Comparison of ENCODE assay signal across 8 cellular contexts in the genomic region with DNA sequence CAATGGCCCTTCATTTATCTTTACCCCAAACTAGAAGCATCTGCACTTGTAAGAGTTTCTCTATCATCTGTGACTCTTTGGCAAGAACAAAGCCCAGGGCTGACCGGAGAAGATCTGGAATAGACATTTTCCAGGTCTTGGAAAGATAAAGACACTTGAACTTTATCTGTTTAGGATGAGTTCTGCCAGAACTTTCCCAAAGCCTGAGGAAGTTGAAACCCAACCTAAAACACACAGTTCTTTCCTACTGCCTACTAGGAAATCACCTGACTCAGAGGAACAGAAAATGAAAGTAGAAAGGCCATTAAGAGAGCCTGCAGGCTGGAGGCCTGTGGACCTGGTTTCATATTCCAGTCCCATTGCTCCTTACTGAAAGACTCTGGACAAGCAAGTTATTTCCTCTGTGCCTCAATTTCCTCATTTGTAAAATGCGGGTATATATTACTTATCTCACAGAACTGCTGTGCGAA. TPM values are rescaled to one million over a fixed set of nuclear protein-coding genes. Genes with fewer than 3 reads are reported as not detected.
DNase-seq lines count a peak whose midpoint lies in the region; ATAC-seq, FAIRE-seq and TF ChIP-seq lines count a peak whose summit lies in the region.

No MANE protein-coding gene starts in this region.

- peak; percentile 55 for TF ChIP-seq POLR2A in GM18951 (IDR thresholded peaks at IDR 0.05; ENCODE audit: extremely low read depth, insufficient read depth, insufficient read length)

- peak overlapping the region; percentile 72 to 81 for H3K4me3 ChIP-seq in CD4-positive, alpha-beta memory T cell (ENCODE audit: low read length in 2 of 2)
- H3K4me3 ChIP-seq in OCI-LY7 (ENCODE audit: low read depth, low read length, poor library complexity, severe bottlenecking) (peak overlapping the region; percentile 81), kidney (ENCODE audit: low read length in 2 of 2) (peak overlapping the region; percentile 53 to 62)

- peak overlapping the region; percentile 91 to 98 (median 96) for H3K27ac Mint-ChIP-seq in CD4-positive, alpha-beta memory T cell

- CTCF ChIA-PET in CD4-positive, alpha-beta memory T cell (lab: Charles Lee; ENCODE audit: partially characterized antibody), result interaction anchor here (1.0 to 1.1 kb wide), 3 partner anchors 31 to 78 kb away, joined by 3 to 5 read pairs (median 4); a partner anchor contains a TSS
- CTCF ChIA-PET in OCI-LY7 (lab: Charles Lee; ENCODE audit: unreplicated experiment), result interaction anchor here (0.6 kb wide), 1 partner anchor 74 kb away, joined by 4 read pairs; no protein-coding TSS in a partner anchor

- TF ChIP-seq CTCF in OCI-LY7 (conservative IDR thresholded peaks at IDR 0.05; ENCODE audit: low read length) (no peak), kidney (IDR thresholded peaks at IDR 0.05; ENCODE audit: borderline replicate concordance, extremely low read depth, insufficient read depth) (no peak), D721Med (IDR thresholded peaks at IDR 0.05; ENCODE audit: insufficient read depth, missing control alignments) (no peak)

- POLR2A ChIA-PET in CD4-positive, alpha-beta memory T cell (lab: Charles Lee; ENCODE audit: partially characterized antibody), result no interaction called here
- POLR2A ChIA-PET in OCI-LY7 (lab: Charles Lee), result interaction anchor here (0.5 to 0.9 kb wide), 2 partner anchors 10 to 32 kb away, joined by 4 to 5 read pairs; no protein-coding TSS in a partner anchor

- peak; percentile 38 to 58 (median 49) for DNase-seq in CD4-positive, alpha-beta memory T cell
- DNase-seq in OCI-LY7 (ENCODE audit: low spot score) (peak; percentile 54), T47D (ENCODE audit: low read depth in 1 of 2, low spot score in 1 of 2) (peak; percentile 66 to 69), kidney (no peak), D721Med (ENCODE audit: insufficient read length, low spot score) (no peak)
- peak; percentile 1 for DNase-seq in stimulated activated naive CD4-positive, alpha-beta T cell treated with Interleukin-2 at 50 U/mL for 16 hours (lab: John Stamatoyannopoulos, UW)

- intact Hi-C loops in CD4-positive, alpha-beta memory T cell (cut with micrococcal nuclease), result loop anchor here (1.0 to 5.0 kb wide), 3 partner anchors 36 to 1011 kb away; a partner anchor contains a TSS
- intact Hi-C loops in OCI-LY7 (cut with micrococcal nuclease; ENCODE audit: unreplicated experiment) (loop anchor here (2.0 to 5.0 kb wide), 3 partner anchors 35 to 956 kb away; a partner anchor contains a TSS), kidney (cut with DNase I) (no loop called here)

- peak overlapping the region in 1 of 2 donors; percentile 57 for H3K9ac ChIP-seq in kidney (ENCODE audit: low read length in 2 of 2)

- H3K9me3 ChIP-seq in CD4-positive, alpha-beta memory T cell (ENCODE audit: control insufficient read depth in 1 of 2, low read length in 2 of 2), result no peaks in the 10 kb centered on the region
- no peaks in the 10 kb centered on the region for H3K9me3 ChIP-seq in OCI-LY7 (ENCODE audit: low read length)
- H3K9me3 ChIP-seq in kidney (ENCODE audit: control insufficient read depth in 1 of 2, low read length in 2 of 2), result no peaks in the 10 kb centered on the region

- no peak for FAIRE-seq in kidney (lab: Jason Lieb, UNC)
- no peak for FAIRE-seq in D721Med (lab: Jason Lieb, UNC)

- peaks cover 16% of the 10 kb centered on the region; the same call in 1 of the 2 replicates for H3K79me2 ChIP-seq in OCI-LY7 (ENCODE audit: insufficient read depth, low read depth, low read length)

- H3K27ac ChIP-seq in CD4-positive, alpha-beta memory T cell (ENCODE audit: low read depth, low read length), result peak overlapping the region; percentile 93
- H3K27ac ChIP-seq in OCI-LY7 (ENCODE audit: low read depth, low read length, poor library complexity, severe bottlenecking) (peak overlapping the region; percentile 51), kidney (ENCODE audit: low read depth in 2 of 2, low read length in 2 of 2) (peak overlapping the region; percentile 77 to 84)

- peak; percentile 64 for ATAC-seq in HG03097 (IDR thresholded peaks at IDR 0.05; ENCODE audit: low FRiP score, unreplicated experiment)

- H3K27me3 ChIP-seq in CD4-positive, alpha-beta memory T cell (ENCODE audit: insufficient read depth, low read length), result no peaks in the 10 kb centered on the region

- no peaks in the 10 kb centered on the region for H4K20me1 ChIP-seq in OCI-LY7 (ENCODE audit: insufficient read depth, low read length)

- peaks cover 0 to 1% (median 0%) of the 10 kb centered on the region in 8 donors for H3K9me3 Mint-ChIP-seq in CD4-positive, alpha-beta memory T cell

- no peaks in the 10 kb centered on the region for H3K9me2 ChIP-seq in OCI-LY7 (ENCODE audit: insufficient read depth, low read length)

- peak overlapping the region; percentile 96 for H3K4me2 ChIP-seq in OCI-LY7 (ENCODE audit: low read length)

- H3K4me1 Mint-ChIP-seq in CD4-positive, alpha-beta memory T cell, result peaks cover 32 to 74% (median 52%) of the 10 kb centered on the region in 4 donors

- H3K36me3 Mint-ChIP-seq in CD4-positive, alpha-beta memory T cell, result peaks cover 15 to 46% of the 10 kb centered on the region in 2 donors

- H3K27me3 Mint-ChIP-seq in CD4-positive, alpha-beta memory T cell, result no peaks in the 10 kb centered on the region

- TSS peak; percentile 50 for BruUV-seq in OCI-LY7 (replicated peaks; lab: Mats Ljungman, UMichigan)

- H3K4me3 Mint-ChIP-seq in CD4-positive, alpha-beta memory T cell, result peak overlapping the region; percentile 91 to 100 (median 96)

- peaks cover 5% of the 10 kb centered on the region for H3K36me3 ChIP-seq in CD4-positive, alpha-beta memory T cell (ENCODE audit: insufficient read depth, low read length)
- H3K36me3 ChIP-seq in OCI-LY7 (ENCODE audit: insufficient read depth, low read length) (no peaks in the 10 kb centered on the region), kidney (ENCODE audit: control insufficient read depth in 1 of 2, insufficient read depth in 2 of 2, low read length in 2 of 2) (no peaks in the 10 kb centered on the region)

- peak overlapping the region; percentile 82; the same call in 1 of the 2 replicates for H2AFZ ChIP-seq in OCI-LY7 (ENCODE audit: low read length)

- peaks cover 49% of the 10 kb centered on the region for H3K4me1 ChIP-seq in CD4-positive, alpha-beta memory T cell (ENCODE audit: insufficient read depth, low read length)
- H3K4me1 ChIP-seq in OCI-LY7 (ENCODE audit: insufficient read depth, low read length, poor library complexity, severe bottlenecking) (peaks cover 18% of the 10 kb centered on the region), kidney (ENCODE audit: control insufficient read depth in 1 of 2, insufficient read depth in 1 of 2, low read depth in 1 of 2, low read length in 2 of 2) (peaks cover 0 to 12% of the 10 kb centered on the region in 2 donors)

- in situ Hi-C loops in GM18951 (cut with MboI; ENCODE audit: low sequenced_read_pairs, unreplicated experiment) (loop anchor here (5.0 kb wide), 1 partner anchor 76 kb away; no protein-coding TSS in a partner anchor), T47D (cut with HindIII; ENCODE audit: low pct_unique_long_range_greater_than_20kb, low sequenced_read_pairs) (no loop called here)

RNA-seq across cellular contexts. Expression of a gene that starts 1.4 kb away (rescaled TPM):
- 10 to 100 TPM; 79.7 to 82.9 TPM for total RNA-seq in CD4-positive, alpha-beta memory T cell
- 100 to 1,000 TPM; 257 to 320 TPM for polyA plus RNA-seq in CD4-positive, alpha-beta memory T cell
- 64.7 and 68.9 TPM in 2 replicates for total RNA-seq in OCI-LY7 (2014; rRNA removed; shearing (Covaris generic))
- total RNA-seq in OCI-LY7 (2022) (51.7 and 56.1 TPM in 2 replicates), kidney (71.4 TPM)
- polyA plus RNA-seq in kidney (ENCODE audit: insufficient read depth, low read depth, low replicate concordance), result 73.9 TPM

RNA-seq across cellular contexts. Expression of a gene that starts 28.7 kb away (rescaled TPM):
- not detected for total RNA-seq in CD4-positive, alpha-beta memory T cell
- polyA plus RNA-seq in CD4-positive, alpha-beta memory T cell, result under 1 TPM in 1 of 2 donors, not detected in 1; 0.55 TPM
- total RNA-seq in OCI-LY7 (2014; rRNA removed; shearing (Covaris generic)), result not detected in 2 replicates
- total RNA-seq in OCI-LY7 (2022) (not detected in 2 replicates), kidney (not detected)
- not detected for polyA plus RNA-seq in kidney (ENCODE audit: insufficient read depth, low read depth, low replicate concordance)

RNA-seq across cellular contexts. Expression of a gene that starts 31.4 kb away (rescaled TPM):
- not detected for total RNA-seq in CD4-positive, alpha-beta memory T cell
- not detected for polyA plus RNA-seq in CD4-positive, alpha-beta memory T cell
- total RNA-seq in OCI-LY7 (2014; rRNA removed; shearing (Covaris generic)), result not detected in 2 replicates
- total RNA-seq in OCI-LY7 (2022) (not detected in 2 replicates), kidney (785 TPM)
- polyA plus RNA-seq in kidney (ENCODE audit: insufficient read depth, low read depth, low replicate concordance), result 361 TPM

RNA-seq across cellular contexts. Expression of a gene that starts 35.5 kb away (rescaled TPM):
- total RNA-seq in CD4-positive, alpha-beta memory T cell, result 10 to 100 TPM; 30.4 to 34.6 TPM
- polyA plus RNA-seq in CD4-positive, alpha-beta memory T cell, result 10 to 100 TPM; 53.1 to 62.1 TPM
- 163 and 195 TPM in 2 replicates for total RNA-seq in OCI-LY7 (2014; rRNA removed; shearing (Covaris generic))
- total RNA-seq in OCI-LY7 (2022) (204 and 258 TPM in 2 replicates), kidney (38.6 TPM)
- polyA plus RNA-seq in kidney (ENCODE audit: insufficient read depth, low read depth, low replicate concordance), result 174 TPM

RNA-seq across cellular contexts. Expression of a gene that starts 50.6 kb away (rescaled TPM):
- total RNA-seq in CD4-positive, alpha-beta memory T cell, result 10 to 100 TPM; 18.1 to 21.7 TPM
- 10 to 100 TPM; 14.8 to 19.1 TPM for polyA plus RNA-seq in CD4-positive, alpha-beta memory T cell
- total RNA-seq in OCI-LY7 (2014; rRNA removed; shearing (Covaris generic)), result 47.1 and 61.1 TPM in 2 replicates
- 78.6 and 87.0 TPM in 2 replicates for total RNA-seq in OCI-LY7 (2022)
- 4.1 TPM for total RNA-seq in kidney
- polyA plus RNA-seq in kidney (ENCODE audit: insufficient read depth, low read depth, low replicate concordance), result 16.6 TPM

Comparison
In these comparisons a context has a peak if more than half of its experiments do, and no peak if none do; other contexts are left out.
1. DNase-seq: peak in CD4-positive, alpha-beta memory T cell (5 of 5), OCI-LY7 (single experiment), T47D (2 of 2) and stimulated activated naive CD4-positive, alpha-beta T cell treated with Interleukin-2 at 50 U/mL for 16 hours (single experiment); none in kidney (single experiment) and D721Med (single experiment).
2. RNA of a gene that starts 31.4 kb away (total RNA-seq): 785 TPM in kidney (single experiment); not detected in CD4-positive, alpha-beta memory T cell and not detected in OCI-LY7; every median in the first group is over 100 times any median in the second.
3. Peak in every context shown above with its lines, with median percentiles within 50 percentile points of each other: H3K27ac ChIP-seq and H3K4me3 ChIP-seq.